ENCODE assay signal across 1 cellular context in the genomic region with DNA sequence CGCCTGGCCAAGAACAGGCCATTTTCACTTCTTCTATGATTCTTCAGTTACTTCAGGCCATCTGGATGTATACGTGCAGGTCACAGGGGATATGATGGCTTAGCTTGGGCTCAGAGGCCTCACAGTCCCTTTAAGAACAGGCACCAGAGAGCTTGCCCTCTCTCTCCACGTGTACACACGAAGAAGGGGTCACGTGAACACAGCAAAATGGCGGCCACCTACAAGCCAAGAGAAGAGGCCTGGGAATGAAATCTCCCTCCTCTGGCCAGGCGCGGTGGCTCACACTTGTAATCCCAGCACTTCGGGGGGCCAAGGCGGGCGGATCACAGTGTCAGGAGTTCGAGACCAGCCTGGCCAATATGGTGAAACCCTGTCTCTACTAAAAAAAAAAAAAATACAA. TPM values are rescaled to one million over a fixed set of nuclear protein-coding genes. Genes with fewer than 3 reads are reported as not detected.
"Had no signal": no experiment of that assay in that cellular context is flagged by ENCODE, and none has a peak within 500 bp of the region (broad histone marks: within the 10 kb centered on the region; RNA-seq: fewer than 3 reads in every experiment).

No MANE protein-coding gene starts in this region.

RNA-seq across cellular contexts. Expression of gene SMKR1, which starts 32.2 kb away (rescaled TPM):
- total RNA-seq: Right ventricle myocardium superior had no signal
